20 cellular contexts compared by ENCODE assay signal in the genomic region with DNA sequence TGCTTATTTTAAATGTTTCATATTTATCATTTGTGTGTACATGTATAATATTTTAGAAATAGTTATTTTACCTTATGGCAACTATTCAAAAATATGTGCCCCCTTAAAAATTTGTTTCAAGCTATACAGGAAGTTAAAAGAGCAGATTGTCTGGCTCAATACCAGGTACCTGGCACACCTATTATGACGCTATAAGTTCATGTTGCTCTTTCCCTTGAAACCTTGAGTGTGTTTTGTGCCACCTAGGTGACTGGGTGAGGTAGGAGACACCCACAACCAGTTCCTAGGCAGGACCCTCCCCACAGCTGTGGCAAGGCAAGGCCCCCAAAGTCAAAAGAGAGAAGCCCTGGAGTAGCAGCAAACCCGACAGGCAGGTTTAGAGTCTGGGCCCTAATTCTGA. TPM values are rescaled to one million over a fixed set of nuclear protein-coding genes. Genes with fewer than 3 reads are reported as not detected.
DNase-seq lines count a peak whose midpoint lies in the region; ATAC-seq and FAIRE-seq lines count a peak whose summit lies in the region.
"Had no signal": no experiment of that assay in that cellular context is flagged by ENCODE, and none has a peak within 500 bp of the region (broad histone marks: within the 10 kb centered on the region; RNA-seq: fewer than 3 reads in every experiment).

No MANE protein-coding gene starts in this region.

- H3K9me3 ChIP-seq in trophoblast cell (ENCODE audit: insufficient read depth, low read depth, low read length) (no peaks in the 10 kb centered on the region), T-helper 17 cell (ENCODE audit: control insufficient read depth, low read length, poor library complexity, severe bottlenecking) (no peaks in the 10 kb centered on the region)
- H3K9me3 ChIP-seq: A549; BLaER1 treated with 17β-estradiol and CSF1 and Interleukin-3, amounts not matched to agents 10 nM and 100 nM; Caco-2 had no signal

- peaks cover 2% of the 10 kb centered on the region for H3K36me3 Mint-ChIP-seq in T-helper 17 cell (ENCODE audit: low read depth)
- H3K36me3 Mint-ChIP-seq: CD8-positive, alpha-beta T cell had no signal

- no peak overlapping the region for H2AFZ ChIP-seq in trophoblast cell (ENCODE audit: insufficient read depth, low read length, poor library complexity)

- peak overlapping the region; percentile 90 for H3K23ac ChIP-seq in trophoblast cell (ENCODE audit: low read length)

- peak; percentile 71 for ATAC-seq in left colon
- no peak for ATAC-seq in HG03439 (IDR thresholded peaks at IDR 0.05; ENCODE audit: unreplicated experiment)
- no peak for ATAC-seq in T-helper 17 cell
- ATAC-seq: A549; CD8-positive, alpha-beta T cell had no signal

- no peaks in the 10 kb centered on the region for H3K4me1 Mint-ChIP-seq in T-helper 17 cell
- H3K4me1 Mint-ChIP-seq: B cell had no signal

- no peak overlapping the region for H2BK120ac ChIP-seq in trophoblast cell (ENCODE audit: insufficient read depth, low read length, poor library complexity)

- peaks cover 44% of the 10 kb centered on the region for H3K27me3 Mint-ChIP-seq in T-helper 17 cell

- H3K27ac ChIP-seq in trophoblast cell (ENCODE audit: low read depth, low read length) = no peak overlapping the region
- H3K27ac ChIP-seq: 22Rv1; A549; BLaER1 treated with 17β-estradiol and CSF1 and Interleukin-3, amounts not matched to agents 10 nM and 100 nM; C4-2B had no signal

- intact Hi-C loops in left colon (cut with DNase I, micrococcal nuclease) = no loop called here

- H3K4me2 ChIP-seq in trophoblast cell (ENCODE audit: low read length) = no peak overlapping the region
- H3K4me2 ChIP-seq: A549; BLaER1 treated with 17β-estradiol and CSF1 and Interleukin-3, amounts not matched to agents 10 nM and 100 nM had no signal

- no peak overlapping the region for H4K12ac ChIP-seq in trophoblast cell (ENCODE audit: low read depth, low read length)

- H2BK5ac ChIP-seq in trophoblast cell (ENCODE audit: low read depth, low read length, poor library complexity) = no peak overlapping the region

- H3K27me3 ChIP-seq in trophoblast cell (ENCODE audit: insufficient read depth, low read length) = no peaks in the 10 kb centered on the region
- H3K27me3 ChIP-seq: BLaER1 treated with 17β-estradiol and CSF1 and Interleukin-3, amounts not matched to agents 10 nM and 100 nM had no signal

- no peak overlapping the region for H3K4ac ChIP-seq in trophoblast cell (ENCODE audit: low read depth, low read length)

- no peak overlapping the region for H4K8ac ChIP-seq in trophoblast cell (ENCODE audit: low read depth, low read length)

- H3K18ac ChIP-seq in trophoblast cell (ENCODE audit: low read length) = no peak overlapping the region

- no peak overlapping the region for H2BK12ac ChIP-seq in trophoblast cell (ENCODE audit: low read length)

- no peak overlapping the region for H2AK5ac ChIP-seq in trophoblast cell (ENCODE audit: low read length)

- no peak overlapping the region for H3K9ac ChIP-seq in trophoblast cell (ENCODE audit: low read length)
- H3K9ac ChIP-seq: BLaER1 treated with 17β-estradiol and CSF1 and Interleukin-3, amounts not matched to agents 10 nM and 100 nM had no signal

- no peak overlapping the region for H3K4me3 ChIP-seq in trophoblast cell (ENCODE audit: low read depth, low read length)
- H3K4me3 ChIP-seq: A549; BLaER1 treated with 17β-estradiol and CSF1 and Interleukin-3, amounts not matched to agents 10 nM and 100 nM had no signal

- no peaks in the 10 kb centered on the region for H3K79me2 ChIP-seq in trophoblast cell (ENCODE audit: control insufficient read depth, insufficient read depth, low read length, poor library complexity)

- no peak overlapping the region for H4K91ac ChIP-seq in trophoblast cell (ENCODE audit: low read depth, low read length)

- H3K79me1 ChIP-seq in trophoblast cell (ENCODE audit: low read length) = no peaks in the 10 kb centered on the region

- no peak overlapping the region for H3K14ac ChIP-seq in trophoblast cell (ENCODE audit: low read length)

- H3K4me3 Mint-ChIP-seq in T-helper 17 cell = no peak overlapping the region
- H3K4me3 Mint-ChIP-seq: B cell; CD4-positive, alpha-beta T cell; CD8-positive, alpha-beta T cell had no signal

- no peaks in the 10 kb centered on the region for H3K4me1 ChIP-seq in trophoblast cell (ENCODE audit: control insufficient read depth in 1 of 2, insufficient read depth in 2 of 2, low read length in 2 of 2)
- H3K4me1 ChIP-seq: A549, Caco-2 had no signal

- peak; percentile 20 for FAIRE-seq in HTR-8/SVneo (lab: Jason Lieb, UNC)
- FAIRE-seq: A549, D721Med, G401.6, GM12891 had no signal

- H3K36me3 ChIP-seq in trophoblast cell (ENCODE audit: control insufficient read depth in 1 of 2, insufficient read depth in 2 of 2, low read length in 2 of 2) = no peaks in the 10 kb centered on the region
- H3K36me3 ChIP-seq: BLaER1 treated with 17β-estradiol and CSF1 and Interleukin-3, amounts not matched to agents 10 nM and 100 nM had no signal

- H3K27ac Mint-ChIP-seq in T-helper 17 cell = no peak overlapping the region
- H3K27ac Mint-ChIP-seq: B cell; CD4-positive, alpha-beta T cell; CD8-positive, alpha-beta T cell had no signal

- DNase-seq in HTR-8/SVneo (ENCODE audit: insufficient read length, low spot score) (no peak), left colon (no peak), trophoblast cell (no peak), T-helper 17 cell (no peak)
- DNase-seq: AML-193; Caco-2; Calu3; CD4-positive, alpha-beta T cell; CD8-positive, alpha-beta T cell; DMS79 treated with DMSO at 0.1 percent for 48 hours; GF-D8 had no signal

- no CpG with 5 or more reads among the region's 2 CpGs for WGBS in trophoblast cell (ENCODE audit: extremely low coverage, insufficient coverage, insufficient read length)

RNA-seq across cellular contexts. Expression of gene NEO1, which starts 20.6 kb away (rescaled TPM):
- total RNA-seq in left colon (100 to 1,000 TPM; 129 to 202 TPM), T-helper 17 cell (10 to 100 TPM; 21.9 to 22.9 TPM)
- 14.9 and 15.3 TPM in 2 replicates for polyA plus RNA-seq in trophoblast cell (2013)

Comparison
In these comparisons a context has a peak if more than half of its experiments do, and no peak if none do; other contexts are left out.
1. RNA of gene NEO1, which starts 20.6 kb away (total RNA-seq): 129 to 202 TPM in left colon; 21.9 to 22.9 TPM in T-helper 17 cell; every median in the first group is over 4 times any median in the second.